Comparison of ENCODE assay signal across 8 cellular contexts in genomic region chr18:21611401-21612124, GRCh38. TPM values are rescaled to one million over a fixed set of nuclear protein-coding genes. Genes with fewer than 3 reads are reported as not detected.
DNase-seq lines count a peak whose midpoint lies in the region; ATAC-seq and TF ChIP-seq lines count a peak whose summit lies in the region.
"Not testable (repeated sequence)": the region's sequence is repeated elsewhere in the genome, so short reads cannot be mapped to it uniquely, and the experiment has no call there.

No MANE protein-coding gene starts in this region.

- peaks cover 45% of the 10 kb centered on the region for H3K79me2 ChIP-seq in SU-DHL-6 (ENCODE audit: insufficient read depth, low read length)

- peaks cover 16 to 27% (median 17%) of the 10 kb centered on the region in 3 donors for H3K4me1 Mint-ChIP-seq in IgD-negative memory B cell

- H3K36me3 ChIP-seq in A673 (ENCODE audit: insufficient read depth, low read length, poor library complexity, severe bottlenecking) (peaks cover 21% of the 10 kb centered on the region), SU-DHL-6 (ENCODE audit: low read length) (peaks cover 16% of the 10 kb centered on the region), mesodermal cell (ENCODE audit: control insufficient read depth, insufficient read depth, low read length) (peaks cover 28% of the 10 kb centered on the region)
- H3K36me3 ChIP-seq in skeletal muscle satellite cell (ENCODE audit: insufficient read depth, low read length) = not testable (repeated sequence)

- peak overlapping the region; percentile 96 for H3K4me2 ChIP-seq in SU-DHL-6 (ENCODE audit: low read depth, low read length, poor library complexity, severe bottlenecking)
- peak overlapping the region; percentile 81 for H3K4me2 ChIP-seq in skeletal muscle satellite cell (ENCODE audit: low read length)

- not testable (repeated sequence) for H3K9me2 ChIP-seq in SU-DHL-6 (replicated peaks; ENCODE audit: insufficient read depth, low read length)

- not testable (repeated sequence) for H3K4me1 ChIP-seq in A673 (ENCODE audit: insufficient read depth, low read length, poor library complexity, severe bottlenecking); mesodermal cell (ENCODE audit: control insufficient read depth, insufficient read depth, low read length, poor library complexity, severe bottlenecking); skeletal muscle satellite cell (ENCODE audit: control insufficient read depth, insufficient read depth, low read length)

- not testable (repeated sequence) for BruUV-seq in A673 (replicated peaks; lab: Mats Ljungman, UMichigan)

- not testable (repeated sequence) for H3K9me3 ChIP-seq in A673 (ENCODE audit: low read depth, low read length, poor library complexity, severe bottlenecking); SU-DHL-6 (ENCODE audit: insufficient read depth, low read length); mesodermal cell (ENCODE audit: control insufficient read depth, low read length); skeletal muscle satellite cell (replicated peaks; ENCODE audit: low read length)

- peak; percentile 1 for ATAC-seq in GM19023 (IDR thresholded peaks at IDR 0.05; ENCODE audit: unreplicated experiment)

- 74 to 77% methylated on average over 22 to 29 of the region's 30 CpGs for WGBS in mesodermal cell (ENCODE audit: insufficient coverage in 2 of 2), 2 experiments

- CTCF ChIA-PET in A673 (lab: Charles Lee) = interaction anchor here (4.2 kb wide), 1 partner anchor 10 kb away, joined by 15 read pairs; the partner anchor contains the start of gene ESCO1

- intact Hi-C loops in A673 (cut with micrococcal nuclease; ENCODE audit: unreplicated experiment) = loop anchor here (1.0 to 10.0 kb wide), 4 partner anchors 11 to 423 kb away; partner anchors contain the start of genes ABHD3, ESCO1 and MIB1

- H3K27me3 ChIP-seq in A673 (replicated peaks; ENCODE audit: insufficient read depth, low read depth, low read length, poor library complexity); SU-DHL-6 (ENCODE audit: low read length); skeletal muscle satellite cell (ENCODE audit: control insufficient read depth, insufficient read depth, low read length): not testable (repeated sequence)

- H4K20me1 ChIP-seq in SU-DHL-6 (ENCODE audit: low read depth, low read length) = peaks cover 22% of the 10 kb centered on the region

- not testable (repeated sequence) for H3F3A ChIP-seq in SU-DHL-6 (ENCODE audit: insufficient read depth)

- peak overlapping the region; percentile 92 to 100 (median 100) for H3K4me3 Mint-ChIP-seq in IgD-negative memory B cell

- H3K27ac ChIP-seq in A673 (ENCODE audit: low read depth, low read length, poor library complexity, severe bottlenecking) (peak overlapping the region; percentile 93), mesodermal cell (ENCODE audit: low read depth, low read length, severe bottlenecking) (peak overlapping the region; percentile 93)
- H3K27ac ChIP-seq in SU-DHL-6 (ENCODE audit: low read depth, low read length) = not testable (repeated sequence)

- DNase-seq in A673 (ENCODE audit: low spot score); astrocyte of the spinal cord (ENCODE audit: low read depth, low spot score): not testable (repeated sequence)
- peak; percentile 6 for DNase-seq in fibroblast of peridontal ligament (ENCODE audit: extremely low read depth)

- H3K27me3 Mint-ChIP-seq in IgD-negative memory B cell = not testable (repeated sequence)

- H3K36me3 Mint-ChIP-seq in IgD-negative memory B cell = not testable (repeated sequence)

- H2AFZ ChIP-seq in SU-DHL-6 (ENCODE audit: low read depth, low read length, severe bottlenecking) = peak overlapping the region; percentile 91

- TF ChIP-seq CTCF in A673 (conservative IDR thresholded peaks at IDR 0.05; ENCODE audit: low read depth, low read length); SU-DHL-6 (IDR thresholded peaks at IDR 0.05; ENCODE audit: insufficient read depth, low read length, poor library complexity, severe bottlenecking); astrocyte of the spinal cord (IDR thresholded peaks at IDR 0.05; ENCODE audit: low read depth, low read length): not testable (repeated sequence)

- POLR2A ChIA-PET in A673 (lab: Charles Lee; ENCODE audit: low non-redundant PET) = not testable (repeated sequence)

- not testable (repeated sequence) for H3K9me3 Mint-ChIP-seq in IgD-negative memory B cell

- H3K27ac Mint-ChIP-seq in IgD-negative memory B cell = peak overlapping the region; percentile 74 to 96 (median 96)

- H3K9ac ChIP-seq in SU-DHL-6 (ENCODE audit: low read length) (peak overlapping the region; percentile 80; the same call in 1 of the 2 replicates), skeletal muscle satellite cell (ENCODE audit: low read depth, low read length) (peak overlapping the region; percentile 97)

- H3K4me3 ChIP-seq in A673 (ENCODE audit: low read depth, low read length, poor library complexity, severe bottlenecking) (peak overlapping the region; percentile 67), SU-DHL-6 (ENCODE audit: insufficient read depth, low read length, poor library complexity, severe bottlenecking) (peak overlapping the region; percentile 73), astrocyte of the spinal cord (ENCODE audit: low read depth, low read length) (peak overlapping the region; percentile 86), mesodermal cell (ENCODE audit: extremely low read depth, insufficient read depth, low read length, poor library complexity, severe bottlenecking) (peak overlapping the region; percentile 70), skeletal muscle satellite cell (ENCODE audit: low read length) (peak overlapping the region; percentile 92)

- in situ Hi-C loops in astrocyte of the spinal cord (cut with HindIII; ENCODE audit: low sequenced_read_pairs) = not testable (repeated sequence)

RNA-seq across cellular contexts. Expression of gene SNRPD1, which starts 0.6 kb away (rescaled TPM):
- 164 and 167 TPM in 2 replicates for total RNA-seq in A673 (2021)
- 102 TPM for polyA plus RNA-seq in IgD-negative memory B cell
- 141 TPM for polyA plus RNA-seq in mesodermal cell (2013, experiment 1 of 2)
- 149 TPM for polyA plus RNA-seq in mesodermal cell (2013, experiment 2 of 2)
- total RNA-seq in skeletal muscle satellite cell (2012; rRNA removed) = 15.1 and 17.5 TPM in 2 replicates

RNA-seq across cellular contexts. Expression of gene ESCO1, which starts 11.1 kb away (rescaled TPM):
- total RNA-seq in A673 (2021) = 14.9 and 16.5 TPM in 2 replicates
- polyA plus RNA-seq in IgD-negative memory B cell = 11.4 TPM
- 15.7 TPM for polyA plus RNA-seq in mesodermal cell (2013, experiment 1 of 2)
- 19.3 TPM for polyA plus RNA-seq in mesodermal cell (2013, experiment 2 of 2)
- 11.1 and 13.9 TPM in 2 replicates for total RNA-seq in skeletal muscle satellite cell (2012; rRNA removed)
